Comparison of ENCODE assay signal across 7 cellular contexts in genomic region chr17:2837147-2837561, GRCh38. TPM values are rescaled to one million over a fixed set of nuclear protein-coding genes. Genes with fewer than 3 reads are reported as not detected.
A peak's percentile ranks its signal among the peaks of the same experiment; 100 is the strongest.
DNase-seq lines count a peak whose midpoint lies in the region; ATAC-seq lines count a peak whose summit lies in the region.

No MANE protein-coding gene starts in this region.

- ATAC-seq in GM19395 (IDR thresholded peaks at IDR 0.05; ENCODE audit: unreplicated experiment) (peak; percentile 77), HG03457 (IDR thresholded peaks at IDR 0.05; ENCODE audit: unreplicated experiment) (peak; percentile 74), HG03025 (IDR thresholded peaks at IDR 0.05; ENCODE audit: low FRiP score, unreplicated experiment) (no peak)

- peak; percentile 31 for DNase-seq in activated effector memory CD4-positive, alpha-beta T cell treated with Interleukin-2 at 50 U/mL for 16 hours
- DNase-seq in stimulated activated CD8-positive, alpha-beta memory T cell treated with anti-CD3 and anti-CD28 coated beads, Interleukin-7, amount 100 ng/mL, for 4 hours (ENCODE audit: low read depth in 2 of 2), result peak; percentile 26 to 37
- no peak for DNase-seq in NCI-H1048 (lab: John Stamatoyannopoulos, UW)
- DNase-seq in dermis blood vessel endothelial cell, result no peak

RNA-seq across cellular contexts. Expression of gene RAP1GAP2, which starts 40.9 kb away (rescaled TPM):
- total RNA-seq in dermis blood vessel endothelial cell, result 3.8 and 4.1 TPM in 2 replicates

Comparison
In these comparisons a context has a peak if more than half of its experiments do, and no peak if none do; other contexts are left out.
1. DNase-seq: peak in activated effector memory CD4-positive, alpha-beta T cell treated with Interleukin-2 at 50 U/mL for 16 hours (single experiment) and stimulated activated CD8-positive, alpha-beta memory T cell treated with anti-CD3 and anti-CD28 coated beads, Interleukin-7, amount 100 ng/mL, for 4 hours (2 of 2); none in NCI-H1048 (single experiment) and dermis blood vessel endothelial cell (single experiment).